8 cellular contexts compared by ENCODE assay signal in genomic region chr1:10033359-10033845, GRCh38. TPM values are rescaled to one million over a fixed set of nuclear protein-coding genes. Genes with fewer than 3 reads are reported as not detected.
DNase-seq lines count a peak whose midpoint lies in the region; ATAC-seq lines count a peak whose summit lies in the region.

No MANE protein-coding gene starts in this region.

- no peak for DNase-seq in activated CD4-positive, alpha-beta T cell treated with anti-CD3 and anti-CD28 coated beads, Interleukin-2, amount 10 ng/mL, durations not matched to agents 24 days and 14 days
- no peak for DNase-seq in activated CD4-positive, alpha-beta T cell treated with anti-CD3 and anti-CD28 coated beads for 4 hours
- DNase-seq in HAP-1 (ENCODE audit: low spot score in 2 of 2) (peak; percentile 51 to 57), NCI-H1105 (lab: John Stamatoyannopoulos, UW) (peak; percentile 32), skeletal muscle cell (ENCODE audit: low read depth) (no peak), NCI-H1694 (lab: John Stamatoyannopoulos, UW) (no peak)
- peak; percentile 20 for DNase-seq in activated naive CD8-positive, alpha-beta T cell treated with anti-CD3 and anti-CD28 coated beads, Interleukin-2, amount 50 U/mL, for 24 hours

- H3K4me3 Mint-ChIP-seq in activated CD4-positive, alpha-beta T cell treated with anti-CD3 and anti-CD28 coated beads, Interleukin-2, amount 10 ng/mL, durations not matched to agents 24 days and 14 days, result peak overlapping the region; percentile 85
- peak overlapping the region; percentile 91 for H3K4me3 Mint-ChIP-seq in activated naive CD8-positive, alpha-beta T cell treated with anti-CD3 and anti-CD28 coated beads, Interleukin-2, amount 50 U/mL, for 24 hours

- H3K27me3 ChIP-seq in HAP-1 (ENCODE audit: low read depth), result no peaks in the 10 kb centered on the region

- peaks cover 23% of the 10 kb centered on the region for H3K4me1 ChIP-seq in HAP-1

- in situ Hi-C loops in HAP-1 (cut with MboI; ENCODE audit: low sequenced_read_pairs), result no loop called here

- intact Hi-C loops in activated CD4-positive, alpha-beta T cell treated with anti-CD3 and anti-CD28 coated beads, Interleukin-2, amount 10 ng/mL, durations not matched to agents 24 days and 14 days (cut with micrococcal nuclease), result loop anchor here (1.0 to 5.0 kb wide), 4 partner anchors 39 to 407 kb away; partner anchors contain the start of genes LZIC and NMNAT1

- H3K36me3 Mint-ChIP-seq in activated CD4-positive, alpha-beta T cell treated with anti-CD3 and anti-CD28 coated beads, Interleukin-2, amount 10 ng/mL, durations not matched to agents 24 days and 14 days (ENCODE audit: low read depth), result peaks cover 3% of the 10 kb centered on the region
- no peaks in the 10 kb centered on the region for H3K36me3 Mint-ChIP-seq in activated naive CD8-positive, alpha-beta T cell treated with anti-CD3 and anti-CD28 coated beads, Interleukin-2, amount 50 U/mL, for 24 hours (ENCODE audit: low read depth)

- H3K4me1 Mint-ChIP-seq in activated CD4-positive, alpha-beta T cell treated with anti-CD3 and anti-CD28 coated beads, Interleukin-2, amount 10 ng/mL, durations not matched to agents 24 days and 14 days, result peaks cover 20% of the 10 kb centered on the region
- peaks cover 22% of the 10 kb centered on the region for H3K4me1 Mint-ChIP-seq in activated naive CD8-positive, alpha-beta T cell treated with anti-CD3 and anti-CD28 coated beads, Interleukin-2, amount 50 U/mL, for 24 hours

- peak; percentile 25 for ATAC-seq in activated naive CD8-positive, alpha-beta T cell treated with anti-CD3 and anti-CD28 coated beads, Interleukin-2, amount 50 U/mL, for 24 hours

- peak overlapping the region; percentile 97 for H3K27ac Mint-ChIP-seq in activated CD4-positive, alpha-beta T cell treated with anti-CD3 and anti-CD28 coated beads, Interleukin-2, amount 10 ng/mL, durations not matched to agents 24 days and 14 days
- H3K27ac Mint-ChIP-seq in activated naive CD8-positive, alpha-beta T cell treated with anti-CD3 and anti-CD28 coated beads, Interleukin-2, amount 50 U/mL, for 24 hours, result peak overlapping the region; percentile 94

- H3K4me3 ChIP-seq in HAP-1 (peak overlapping the region; percentile 81), iPS-11a (ENCODE audit: low read depth, low read length) (peak overlapping the region; percentile 98), skeletal muscle cell (ENCODE audit: low read depth, low read length) (peak overlapping the region; percentile 84)

- no peaks in the 10 kb centered on the region for H3K9me3 ChIP-seq in HAP-1

- H3K36me3 ChIP-seq in HAP-1 (replicated peaks), result peaks cover 13% of the 10 kb centered on the region

- no peaks in the 10 kb centered on the region for H3K9me3 Mint-ChIP-seq in activated CD4-positive, alpha-beta T cell treated with anti-CD3 and anti-CD28 coated beads, Interleukin-2, amount 10 ng/mL, durations not matched to agents 24 days and 14 days
- no peaks in the 10 kb centered on the region for H3K9me3 Mint-ChIP-seq in activated naive CD8-positive, alpha-beta T cell treated with anti-CD3 and anti-CD28 coated beads, Interleukin-2, amount 50 U/mL, for 24 hours

- H3K27me3 Mint-ChIP-seq in activated CD4-positive, alpha-beta T cell treated with anti-CD3 and anti-CD28 coated beads, Interleukin-2, amount 10 ng/mL, durations not matched to agents 24 days and 14 days, result no peaks in the 10 kb centered on the region
- no peaks in the 10 kb centered on the region for H3K27me3 Mint-ChIP-seq in activated naive CD8-positive, alpha-beta T cell treated with anti-CD3 and anti-CD28 coated beads, Interleukin-2, amount 50 U/mL, for 24 hours

RNA-seq across cellular contexts. Expression of gene UBE4B, which starts 0.6 kb away (rescaled TPM):
- total RNA-seq in activated CD4-positive, alpha-beta T cell treated with anti-CD3 and anti-CD28 coated beads, Interleukin-2, amount 10 ng/mL, durations not matched to agents 24 days and 14 days, result 29.9 and 31.1 TPM in 2 replicates

RNA-seq across cellular contexts. Expression of gene RBP7, which starts 36.4 kb away (rescaled TPM):
- total RNA-seq in activated CD4-positive, alpha-beta T cell treated with anti-CD3 and anti-CD28 coated beads, Interleukin-2, amount 10 ng/mL, durations not matched to agents 24 days and 14 days, result not detected in 2 replicates

Comparison
In these comparisons a context has a peak if more than half of its experiments do, and no peak if none do; other contexts are left out.
1. DNase-seq: peak in HAP-1 (2 of 2), NCI-H1105 (single experiment) and activated naive CD8-positive, alpha-beta T cell treated with anti-CD3 and anti-CD28 coated beads, Interleukin-2, amount 50 U/mL, for 24 hours (single experiment); none in activated CD4-positive, alpha-beta T cell treated with anti-CD3 and anti-CD28 coated beads, Interleukin-2, amount 10 ng/mL, durations not matched to agents 24 days and 14 days (single experiment), activated CD4-positive, alpha-beta T cell treated with anti-CD3 and anti-CD28 coated beads for 4 hours (0 of 2), skeletal muscle cell (single experiment) and NCI-H1694 (single experiment).
2. Peak in every context shown above with its lines, with median percentiles within 50 percentile points of each other: H3K4me3 ChIP-seq.